In genomic region chr16:64469906-64470702, GRCh38 we compare ENCODE assay signal across 19 cellular contexts.
DNase-seq lines count a peak whose midpoint lies in the region; ATAC-seq and TF ChIP-seq lines count a peak whose summit lies in the region.
"Had no signal": no experiment of that assay in that cellular context is flagged by ENCODE, and none has a peak within 500 bp of the region (broad histone marks: within the 10 kb centered on the region; RNA-seq: fewer than 3 reads in every experiment).

No MANE protein-coding gene starts in this region.

- H3K9me3 ChIP-seq in A673 (ENCODE audit: low read depth, low read length, poor library complexity, severe bottlenecking) (no peaks in the 10 kb centered on the region), GM23248 (ENCODE audit: low read depth) (no peaks in the 10 kb centered on the region), left ventricle myocardium inferior (replicated peaks) (peaks cover 12% of the 10 kb centered on the region)
- H3K9me3 ChIP-seq: BLaER1 had no signal

- H3K27ac Mint-ChIP-seq in mesothelial cell of epicardium, result no peak overlapping the region
- H3K27ac Mint-ChIP-seq: activated naive CD8-positive, alpha-beta T cell treated with anti-CD3 and anti-CD28 coated beads for 36 hours; immature natural killer cell had no signal

- H3K27me3 ChIP-seq in A673 (replicated peaks; ENCODE audit: insufficient read depth, low read depth, low read length, poor library complexity) (no peaks in the 10 kb centered on the region), GM23248 (replicated peaks; ENCODE audit: insufficient read depth) (no peaks in the 10 kb centered on the region), left ventricle myocardium inferior (ENCODE audit: low read depth) (no peaks in the 10 kb centered on the region)
- H3K27me3 ChIP-seq: BLaER1 had no signal

- no peak overlapping the region for H2AFZ ChIP-seq in GM23248

- peaks cover 9% of the 10 kb centered on the region for H3K9me3 Mint-ChIP-seq in mesothelial cell of epicardium

- H3K79me2 ChIP-seq in GM23248 (ENCODE audit: insufficient read depth), result no peaks in the 10 kb centered on the region

- H3K4me1 ChIP-seq in A673 (ENCODE audit: insufficient read depth, low read length, poor library complexity, severe bottlenecking) (no peaks in the 10 kb centered on the region), GM23248 (ENCODE audit: insufficient read depth) (peaks cover 10% of the 10 kb centered on the region; the same call in 1 of the 2 replicates), left ventricle myocardium inferior (peaks cover 13% of the 10 kb centered on the region)
- H3K4me1 ChIP-seq: BLaER1 had no signal

- ATAC-seq in HG02852 (IDR thresholded peaks at IDR 0.05; ENCODE audit: unreplicated experiment), result no peak
- ATAC-seq: K562 had no signal

- H3K36me3 ChIP-seq in A673 (ENCODE audit: insufficient read depth, low read length, poor library complexity, severe bottlenecking) (no peaks in the 10 kb centered on the region), GM23248 (ENCODE audit: low read depth) (no peaks in the 10 kb centered on the region), left ventricle myocardium inferior (no peaks in the 10 kb centered on the region)
- H3K36me3 ChIP-seq: BLaER1 had no signal

- no peak for DNase-seq in A673 (ENCODE audit: low spot score)
- peak; percentile 17 for DNase-seq in GM23248
- DNase-seq in cardiac fibroblast (ENCODE audit: low read depth in 2 of 2), result peak; percentile 24 to 28
- peak; percentile 28 for DNase-seq in left ventricle myocardium inferior
- DNase-seq in GM13977 (ENCODE audit: low spot score), result no peak
- no peak for DNase-seq in hepatic stellate cell (ENCODE audit: low spot score)
- no peak for DNase-seq in mesothelial cell of epicardium (ENCODE audit: low spot score in 2 of 2, unreplicated experiment in 2 of 2)
- DNase-seq: activated CD4-positive, alpha-beta T cell treated with anti-CD3 and anti-CD28 coated beads for 48 hours; activated naive CD8-positive, alpha-beta T cell treated with anti-CD3 and anti-CD28 coated beads for 36 hours; activated T-cell treated with anti-CD3 and anti-CD28 coated beads, Interleukin-2, amount 50 U/mL, for 1 hour; cortex of kidney; DND-41; foreskin melanocyte; H7; immature natural killer cell; NCI-H1694 treated with DMSO at 0.1 percent for 48 hours had no signal

- POLR2A ChIA-PET in A673 (lab: Charles Lee; ENCODE audit: low non-redundant PET), result no interaction called here

- H4K20me1 ChIP-seq in GM23248 (ENCODE audit: insufficient read depth), result no peaks in the 10 kb centered on the region
- H4K20me1 ChIP-seq: BLaER1 had no signal

- intact Hi-C loops in A673 (cut with micrococcal nuclease; ENCODE audit: unreplicated experiment) (loop anchor here (5.0 kb wide), 1 partner anchor 53 kb away; no protein-coding TSS in a partner anchor), left ventricle myocardium inferior (cut with micrococcal nuclease) (no loop called here)

- no TSS peak for BruUV-seq in A673 (replicated peaks; lab: Mats Ljungman, UMichigan)

- no peak overlapping the region for H3K9ac ChIP-seq in GM23248
- H3K9ac ChIP-seq: BLaER1 had no signal

- no peaks in the 10 kb centered on the region for H3F3A ChIP-seq in GM23248 (ENCODE audit: insufficient read depth)

- H3K9me2 ChIP-seq in GM23248 (ENCODE audit: insufficient read depth), result no peaks in the 10 kb centered on the region

- H3K27me3 Mint-ChIP-seq in mesothelial cell of epicardium (ENCODE audit: low read depth), result no peaks in the 10 kb centered on the region
- H3K27me3 Mint-ChIP-seq: activated naive CD8-positive, alpha-beta T cell treated with anti-CD3 and anti-CD28 coated beads for 36 hours had no signal

- no peak overlapping the region for H3K4me3 Mint-ChIP-seq in mesothelial cell of epicardium
- H3K4me3 Mint-ChIP-seq: activated naive CD8-positive, alpha-beta T cell treated with anti-CD3 and anti-CD28 coated beads for 36 hours; immature natural killer cell had no signal

- in situ Hi-C loops in GM23248 (cut with MboI), result loop anchor here (25.0 kb wide), 1 partner anchor 1008 kb away; no protein-coding TSS in a partner anchor
- in situ Hi-C loops in GM13977 (cut with MboI; ENCODE audit: low pct_unique_long_range_greater_than_20kb, low sequenced_read_pairs, unreplicated experiment), result no loop called here

- WGBS in GM23248 (ENCODE audit: low coverage in 1 of 2, low lambda C conversion rate in 2 of 2, missing lambda C conversion rate in 2 of 2), 2 experiments, result 66 to 69% methylated on average over 2 of the region's 2 CpGs

- peaks cover 6% of the 10 kb centered on the region for H3K4me1 Mint-ChIP-seq in mesothelial cell of epicardium
- H3K4me1 Mint-ChIP-seq: activated naive CD8-positive, alpha-beta T cell treated with anti-CD3 and anti-CD28 coated beads for 36 hours; immature natural killer cell had no signal

- no peak overlapping the region for H3K4me2 ChIP-seq in GM23248 (ENCODE audit: unreplicated experiment)
- H3K4me2 ChIP-seq: BLaER1 had no signal

- H3K36me3 Mint-ChIP-seq in mesothelial cell of epicardium, result no peaks in the 10 kb centered on the region
- H3K36me3 Mint-ChIP-seq: activated naive CD8-positive, alpha-beta T cell treated with anti-CD3 and anti-CD28 coated beads for 36 hours had no signal

- H3K4me3 ChIP-seq in A673 (ENCODE audit: low read depth, low read length, poor library complexity, severe bottlenecking), result no peak overlapping the region
- H3K4me3 ChIP-seq in GM23248, result no peak overlapping the region
- H3K4me3 ChIP-seq in cardiac fibroblast (replicated peaks in 1 of 2; ENCODE audit: low read depth in 2 of 2, low read length in 2 of 2), result no peak overlapping the region
- no peak overlapping the region for H3K4me3 ChIP-seq in left ventricle myocardium inferior
- H3K4me3 ChIP-seq: BLaER1, K562 had no signal

- H3K27ac ChIP-seq in A673 (ENCODE audit: low read depth, low read length, poor library complexity, severe bottlenecking) (no peak overlapping the region), GM23248 (no peak overlapping the region), left ventricle myocardium inferior (replicated peaks) (no peak overlapping the region)
- H3K27ac ChIP-seq: BLaER1 had no signal

- TF ChIP-seq CTCF in A673 (conservative IDR thresholded peaks at IDR 0.05; ENCODE audit: low read depth, low read length), result 0 out of 2 replicates have a peak, but pooled peaks have one; percentile 11
- TF ChIP-seq CTCF in cardiac fibroblast (IDR thresholded peaks at IDR 0.05; ENCODE audit: low read depth, low read length), result peak; percentile 21
- peak; percentile 43 for TF ChIP-seq CTCF in left ventricle myocardium inferior (IDR thresholded peaks at IDR 0.05; ENCODE audit: borderline replicate concordance)
- no peak for TF ChIP-seq CTCF in GM13977 (IDR thresholded peaks at IDR 0.05; ENCODE audit: extremely low read depth, insufficient read depth, missing control alignments)
- no peak for TF ChIP-seq CTCF in mesothelial cell of epicardium (IDR thresholded peaks at IDR 0.05; ENCODE audit: unreplicated experiment)

- CTCF ChIA-PET in A673 (lab: Charles Lee), result no interaction called here

Comparison
In these comparisons a context has a peak if more than half of its experiments do, and no peak if none do; other contexts are left out.
1. DNase-seq: peak in GM23248 (single experiment), cardiac fibroblast (2 of 2) and left ventricle myocardium inferior (single experiment); none in A673 (single experiment), GM13977 (single experiment), hepatic stellate cell (single experiment) and mesothelial cell of epicardium (0 of 2).
2. CTCF ChIP-seq: peak in A673 (single experiment), cardiac fibroblast (single experiment) and left ventricle myocardium inferior (single experiment); none in GM13977 (single experiment) and mesothelial cell of epicardium (single experiment).